ENCODE assay signal across 23 cellular contexts in genomic region chr7:94561841-94562514, GRCh38. TPM values are rescaled to one million over a fixed set of nuclear protein-coding genes. Genes with fewer than 3 reads are reported as not detected.
DNase-seq lines count a peak whose midpoint lies in the region; ATAC-seq and TF ChIP-seq lines count a peak whose summit lies in the region.
"Had no signal": no experiment of that assay in that cellular context is flagged by ENCODE, and none has a peak within 500 bp of the region (broad histone marks: within the 10 kb centered on the region; RNA-seq: fewer than 3 reads in every experiment).

No MANE protein-coding gene starts in this region.

- no peak for TF ChIP-seq CTCF in MCF 10A (IDR thresholded peaks at IDR 0.05; ENCODE audit: unreplicated experiment)
- TF ChIP-seq CTCF in breast epithelium (IDR thresholded peaks at IDR 0.05) = no peak
- no peak for TF ChIP-seq CTCF in WTC11 (IDR thresholded peaks at IDR 0.05)
- TF ChIP-seq CTCF in fibroblast of pulmonary artery (IDR thresholded peaks at IDR 0.05; ENCODE audit: low read length, missing control alignments) = no peak

- H3K27ac Mint-ChIP-seq in MCF 10A (ENCODE audit: low read depth, unreplicated experiment) (no peak overlapping the region), WTC11 (0 out of 2 replicates have a peak overlapping the region, but pooled peaks have one; percentile 23)
- H3K27ac Mint-ChIP-seq: CD8-positive, alpha-beta T cell; dendritic cell treated with granulocyte-macrophage colony-stimulating factor and Interleukin-4, amounts not matched to agents 40 ng/mL and 50 ng/mL, for 4 days had no signal

- H3K4me1 Mint-ChIP-seq in MCF 10A (ENCODE audit: insufficient read depth, unreplicated experiment) (no peaks in the 10 kb centered on the region), WTC11 (no peaks in the 10 kb centered on the region)

- no peaks in the 10 kb centered on the region for H3K36me3 ChIP-seq in breast epithelium
- peaks cover 8% of the 10 kb centered on the region; the same call in 1 of the 2 replicates for H3K36me3 ChIP-seq in SJCRH30
- H3K36me3 ChIP-seq: pancreas had no signal

- H3K36me3 Mint-ChIP-seq in MCF 10A (ENCODE audit: insufficient read depth, unreplicated experiment) (no peaks in the 10 kb centered on the region), WTC11 (peaks cover 6% of the 10 kb centered on the region; the same call in 1 of the 2 replicates)

- H3K27ac ChIP-seq in breast epithelium = no peak overlapping the region
- H3K27ac ChIP-seq in SJCRH30 = no peak overlapping the region
- H3K27ac ChIP-seq: 22Rv1, left lung, pancreas, tibial nerve had no signal

- no TSS peak for BruUV-seq in MCF 10A (replicated peaks; lab: Mats Ljungman, UMichigan)

- no peaks in the 10 kb centered on the region for H3K9me3 ChIP-seq in breast epithelium
- no peaks in the 10 kb centered on the region for H3K9me3 ChIP-seq in SJCRH30 (replicated peaks)
- H3K9me3 ChIP-seq: left lung, pancreas, tibial nerve had no signal

- TF ChIP-seq POLR2A in breast epithelium (IDR thresholded peaks at IDR 0.05) = no peak

- H3K4me3 ChIP-seq in breast epithelium (no peak overlapping the region), fibroblast of pulmonary artery (replicated peaks; ENCODE audit: low read depth, low read length) (no peak overlapping the region), SJCRH30 (no peak overlapping the region)
- H3K4me3 ChIP-seq: left lung, pancreas, tibial nerve had no signal

- H3K27me3 ChIP-seq in breast epithelium (no peaks in the 10 kb centered on the region), SJCRH30 (no peaks in the 10 kb centered on the region)
- H3K27me3 ChIP-seq: left lung, pancreas, tibial nerve had no signal

- H3K27me3 Mint-ChIP-seq in MCF 10A (ENCODE audit: insufficient read depth, unreplicated experiment) (no peaks in the 10 kb centered on the region), WTC11 (ENCODE audit: low read depth) (no peaks in the 10 kb centered on the region)
- H3K27me3 Mint-ChIP-seq: dendritic cell treated with granulocyte-macrophage colony-stimulating factor and Interleukin-4, amounts not matched to agents 40 ng/mL and 50 ng/mL, for 4 days had no signal

- no peak for ATAC-seq in WTC11
- ATAC-seq: CD8-positive, alpha-beta T cell; esophagus mucosa; left lung; pancreas had no signal

- intact Hi-C loops in MCF 10A (cut with micrococcal nuclease) = no loop called here
- intact Hi-C loops in breast epithelium (cut with DNase I; ENCODE audit: low total_unique reads) = loop anchor here (10.0 kb wide), 1 partner anchor 523 kb away; no protein-coding TSS in a partner anchor
- intact Hi-C loops in head of caudate nucleus (cut with DNase I) = no loop called here

- POLR2A ChIA-PET in MCF 10A (lab: Yijun Ruan, JAX) = interaction anchor here (0.7 kb wide), 1 partner anchor 1993 kb away, joined by 3 read pairs; no protein-coding TSS in a partner anchor
- POLR2A ChIA-PET in WTC11 (lab: Charles Lee) = no interaction called here

- no peaks in the 10 kb centered on the region for H3K9me3 Mint-ChIP-seq in MCF 10A (ENCODE audit: unreplicated experiment)
- no peaks in the 10 kb centered on the region for H3K9me3 Mint-ChIP-seq in WTC11
- H3K9me3 Mint-ChIP-seq: CD8-positive, alpha-beta T cell; dendritic cell treated with granulocyte-macrophage colony-stimulating factor and Interleukin-4, amounts not matched to agents 40 ng/mL and 50 ng/mL, for 4 days had no signal

- CTCF ChIA-PET in MCF 10A (lab: Yijun Ruan, JAX) (interaction anchor here (0.8 to 1.4 kb wide), 3 partner anchors 7 to 161 kb away, joined by 3 to 5 read pairs (median 4); no protein-coding TSS in a partner anchor), WTC11 (lab: Charles Lee) (no interaction called here)

- peak; percentile 8 for DNase-seq in MCF 10A (ENCODE audit: unreplicated experiment)
- DNase-seq in breast epithelium (ENCODE audit: low spot score in 2 of 2) = no peak
- no peak for DNase-seq in WTC11 (ENCODE audit: low spot score)
- peak; percentile 49 for DNase-seq in fibroblast of pulmonary artery (ENCODE audit: low read depth)
- no peak for DNase-seq in head of caudate nucleus
- DNase-seq in SJCRH30 = no peak
- no peak for DNase-seq in stimulated activated CD8-positive, alpha-beta memory T cell treated with anti-CD3 and anti-CD28 coated beads, Interleukin-4, amount 100 ng/mL, for 48 hours
- no peak for DNase-seq in stimulated activated naive CD4-positive, alpha-beta T cell (lab: John Stamatoyannopoulos, UW)
- DNase-seq: activated CD4-positive, alpha-beta T cell treated with anti-CD3 and anti-CD28 coated beads for 4 hours; activated CD8-positive, alpha-beta memory T cell treated with anti-CD3 and anti-CD28 coated beads, Interleukin-2, amount 50 U/mL, for 48 hours; activated naive CD4-positive, alpha-beta T cell; CD8-positive, alpha-beta T cell; Karpas-422; left lung; NCI-H510A treated with DMSO at 0.1 percent for 48 hours; pancreas; SIG-M5; small intestine; T1000 had no signal

- H3K4me3 Mint-ChIP-seq in MCF 10A (ENCODE audit: unreplicated experiment) = no peak overlapping the region
- no peak overlapping the region for H3K4me3 Mint-ChIP-seq in WTC11
- H3K4me3 Mint-ChIP-seq: CD8-positive, alpha-beta T cell; dendritic cell treated with granulocyte-macrophage colony-stimulating factor and Interleukin-4, amounts not matched to agents 40 ng/mL and 50 ng/mL, for 4 days had no signal

- H3K4me1 ChIP-seq in breast epithelium = no peaks in the 10 kb centered on the region
- peaks cover 7% of the 10 kb centered on the region for H3K4me1 ChIP-seq in SJCRH30
- H3K4me1 ChIP-seq: left lung, pancreas, tibial nerve had no signal

TF ChIP-seq in WTC11, 78 proteins besides CTCF, POLR2A, EP300 and RAD21:
- no peak for TF ChIP-seq RELA (CRISPR knock-in tag; IDR thresholded peaks at IDR 0.05; ENCODE audit: borderline replicate concordance)
- peak; percentile 92 for TF ChIP-seq GABPB1 (CRISPR knock-in tag; IDR thresholded peaks at IDR 0.05)

RNA-seq across cellular contexts. Expression of gene CASD1, which starts 52.4 kb away (rescaled TPM):
- total RNA-seq in MCF 10A (2022) (12.4 and 15.9 TPM in 2 replicates), breast epithelium (10 to 100 TPM; 23.7 to 53.6 (median 27.5) TPM), WTC11 (2021) (19.5 to 24.0 TPM (median 22.1 TPM) in 3 replicates)
- total RNA-seq in SJCRH30 (2014; rRNA removed; shearing (Covaris generic)) = 42.3 and 47.3 TPM in 2 replicates

Comparison
In these comparisons a context has a peak if more than half of its experiments do, and no peak if none do; other contexts are left out.
1. DNase-seq: peak in MCF 10A (single experiment) and fibroblast of pulmonary artery (single experiment); none in breast epithelium (0 of 2), WTC11 (single experiment), head of caudate nucleus (0 of 42), SJCRH30 (0 of 2), stimulated activated CD8-positive, alpha-beta memory T cell treated with anti-CD3 and anti-CD28 coated beads, Interleukin-4, amount 100 ng/mL, for 48 hours (single experiment) and stimulated activated naive CD4-positive, alpha-beta T cell (0 of 6).